ENCODE assay signal across 1 cellular context in the genomic region with DNA sequence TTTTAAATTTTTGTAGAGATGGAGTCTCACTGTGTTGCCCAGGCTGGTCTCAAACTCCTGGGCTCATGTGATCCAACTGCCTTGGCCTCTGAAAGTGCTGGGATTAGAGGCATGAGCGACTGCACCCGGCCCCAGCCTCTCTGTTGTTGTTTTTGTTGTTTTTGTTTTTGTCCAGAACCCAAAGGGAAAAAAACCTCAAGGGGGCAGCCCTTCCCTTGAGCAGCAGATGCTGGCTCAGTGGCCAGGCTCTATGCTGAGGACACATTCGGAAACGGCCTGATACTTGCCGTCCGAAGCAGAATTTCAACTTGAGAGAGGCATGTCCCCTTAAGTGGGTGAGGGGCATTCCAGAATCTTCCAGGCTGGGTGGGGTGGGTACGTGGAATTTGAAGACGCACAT.
TF ChIP-seq lines count a peak whose summit lies in the region.

No MANE protein-coding gene starts in this region.

TF ChIP-seq in H1, 55 proteins besides CTCF, POLR2A, EP300 and RAD21:
- TF ChIP-seq YY1 (IDR thresholded peaks at IDR 0.05; ENCODE audit: low read depth, low read length) = no peak
- no peak for TF ChIP-seq USF2 (IDR thresholded peaks at IDR 0.05; ENCODE audit: low read length)
- no peak for TF ChIP-seq GTF2F1 (IDR thresholded peaks at IDR 0.05; ENCODE audit: borderline replicate concordance, low read depth, low read length)
- TF ChIP-seq TCF12 (IDR thresholded peaks at IDR 0.05; ENCODE audit: low read depth, low read length) = no peak
- TF ChIP-seq TAF1 (IDR thresholded peaks at IDR 0.05; ENCODE audit: low read depth, low read length) = no peak
- no peak for TF ChIP-seq KDM4A (IDR thresholded peaks at IDR 0.05; ENCODE audit: low read depth, low read length, severe bottlenecking)
- TF ChIP-seq EGR1 (IDR thresholded peaks at IDR 0.05; ENCODE audit: borderline replicate concordance, low read depth, low read length) = no peak
- no peak for TF ChIP-seq CREB1 (IDR thresholded peaks at IDR 0.05)
- TF ChIP-seq NRF1 (IDR thresholded peaks at IDR 0.05; ENCODE audit: low read depth, low read length) = no peak
- no peak for TF ChIP-seq JUN (IDR thresholded peaks at IDR 0.05; ENCODE audit: low read depth, low read length)
TF ChIP-seq in H1: peak in this region for 0.
